ENCODE assay signal across 8 cellular contexts in genomic region chr19:10420444-10421239, GRCh38. TPM values are rescaled to one million over a fixed set of nuclear protein-coding genes. Genes with fewer than 3 reads are reported as not detected.
DNase-seq lines count a peak whose midpoint lies in the region; ATAC-seq and TF ChIP-seq lines count a peak whose summit lies in the region.

Gene PDE4A (plus strand): TSS chr19:10420538. CDS start chr19:10420765, 227 bp downstream.

- peak; percentile 93 for TF ChIP-seq CTCF in DOHH2 (IDR thresholded peaks at IDR 0.05; ENCODE audit: low read depth, low read length, poor library complexity, severe bottlenecking)
- no peak for TF ChIP-seq CTCF in omental fat pad (IDR thresholded peaks at IDR 0.05)

- H4K20me1 ChIP-seq in DOHH2 (ENCODE audit: control insufficient read depth, insufficient read depth, low read depth, low read length) (peaks cover 15% of the 10 kb centered on the region), Karpas-422 (ENCODE audit: insufficient read depth, low read depth, low read length) (no peaks in the 10 kb centered on the region)

- H3K4me1 ChIP-seq in DOHH2 (ENCODE audit: control insufficient read depth, low read length) (peaks cover 78% of the 10 kb centered on the region), Karpas-422 (ENCODE audit: low read length) (peaks cover 47% of the 10 kb centered on the region)

- H3K79me2 ChIP-seq in DOHH2 (ENCODE audit: control insufficient read depth, low read length) (peaks cover 90% of the 10 kb centered on the region), Karpas-422 (ENCODE audit: low read length) (no peaks in the 10 kb centered on the region)

- peak within 1 kb of the TSS; percentile 66 for H3K9ac ChIP-seq in Karpas-422 (ENCODE audit: low read length)

- H2AFZ ChIP-seq in Karpas-422 (ENCODE audit: low read length), result peak within 1 kb of the TSS; percentile 96; the same call in 1 of the 2 replicates

- no peaks in the 10 kb centered on the region for H3K27me3 ChIP-seq in DOHH2 (ENCODE audit: control insufficient read depth, low read length)
- H3K27me3 ChIP-seq in Karpas-422 (ENCODE audit: low read length), result no peaks in the 10 kb centered on the region; the same call in 1 of the 2 replicates

- H3K4me3 ChIP-seq in DOHH2 (ENCODE audit: low read length) (peak within 1 kb of the TSS; percentile 88), Karpas-422 (ENCODE audit: low read length) (peak within 1 kb of the TSS; percentile 62)

- peak; percentile 69 for DNase-seq in Karpas-422
- peak; percentile 53 for DNase-seq in activated CD4-positive, alpha-beta T cell treated with anti-CD3 and anti-CD28 coated beads, Interleukin-2, amount 50 U/mL, for 1 hour
- peak; percentile 17 for DNase-seq in epidermal melanocyte (ENCODE audit: insufficient read length, low spot score)
- no peak for DNase-seq in omental fat pad (ENCODE audit: low spot score)
- DNase-seq in inferior parietal cortex (ENCODE audit: extremely low spot score), result no peak
- no peak for DNase-seq in NK-92 (lab: John Stamatoyannopoulos, UW; ENCODE audit: unreplicated experiment)
- DNase-seq in effector CD8-positive, alpha-beta T cell (lab: John Stamatoyannopoulos, UW), result no peak

- H3K9me3 ChIP-seq in DOHH2 (ENCODE audit: control insufficient read depth, insufficient read depth, low read length) (no peaks in the 10 kb centered on the region), Karpas-422 (ENCODE audit: low read length) (no peaks in the 10 kb centered on the region)

- no peaks in the 10 kb centered on the region for H3K9me2 ChIP-seq in DOHH2 (replicated peaks; ENCODE audit: control insufficient read depth, low read length)
- H3K9me2 ChIP-seq in Karpas-422 (replicated peaks; ENCODE audit: insufficient read depth, low read length), result no peaks in the 10 kb centered on the region

- H3F3A ChIP-seq in DOHH2 (ENCODE audit: control insufficient read depth, insufficient read depth), result peaks cover 27% of the 10 kb centered on the region

- ATAC-seq in omental fat pad (ENCODE audit: low FRiP score), result no peak

- peak within 1 kb of the TSS; percentile 92 for H3K27ac ChIP-seq in DOHH2 (ENCODE audit: low read depth, low read length)
- no peak within 1 kb of the TSS for H3K27ac ChIP-seq in Karpas-422 (ENCODE audit: low read length)

- H3K36me3 ChIP-seq in DOHH2 (ENCODE audit: control insufficient read depth, low read length) (peaks cover 28% of the 10 kb centered on the region), Karpas-422 (ENCODE audit: insufficient read depth, low read length) (no peaks in the 10 kb centered on the region)

- H3K4me2 ChIP-seq in DOHH2 (ENCODE audit: low read length) (peak within 1 kb of the TSS; percentile 99), Karpas-422 (ENCODE audit: low read depth, low read length, poor library complexity, severe bottlenecking) (peak within 1 kb of the TSS; percentile 79)

RNA-seq across cellular contexts. Expression of gene PDE4A, which starts in this region (rescaled TPM):
- 2.6 and 2.9 TPM in 2 replicates for total RNA-seq in Karpas-422 (2014; rRNA removed; shearing (Covaris generic); ENCODE audit: low replicate concordance)
- total RNA-seq in omental fat pad, result 10 to 100 TPM in 3 of 4 donors, 1 to 10 TPM in 1; 9.8 to 30.3 (median 16.2) TPM

Comparison
In these comparisons a context has a peak if more than half of its experiments do, and no peak if none do; other contexts are left out.
1. DNase-seq: peak in Karpas-422 (single experiment), activated CD4-positive, alpha-beta T cell treated with anti-CD3 and anti-CD28 coated beads, Interleukin-2, amount 50 U/mL, for 1 hour (single experiment) and epidermal melanocyte (single experiment); none in omental fat pad (single experiment), inferior parietal cortex (single experiment), NK-92 (single experiment) and effector CD8-positive, alpha-beta T cell (single experiment).